23 cellular contexts compared by ENCODE assay signal in the genomic region with DNA sequence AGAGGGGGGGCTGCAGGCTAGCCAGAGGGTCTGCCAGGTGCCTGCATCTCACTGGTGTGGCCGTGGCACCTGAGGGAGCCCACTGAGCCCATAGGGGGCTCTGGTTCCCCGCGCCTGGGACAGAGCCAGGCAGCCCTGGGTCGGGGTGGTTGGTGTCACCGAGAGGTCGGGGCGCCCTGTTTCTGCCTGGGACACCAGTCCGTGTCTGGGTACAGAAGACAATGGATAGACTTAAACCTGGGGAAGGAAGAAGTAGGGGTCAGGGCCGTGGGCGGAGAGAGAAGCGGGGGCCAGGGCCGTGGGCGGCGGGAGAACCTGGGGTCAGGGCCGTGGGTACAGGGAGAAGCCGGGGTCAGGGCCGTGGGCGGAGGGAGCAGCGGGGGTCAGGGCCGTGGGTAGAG. TPM values are rescaled to one million over a fixed set of nuclear protein-coding genes. Genes with fewer than 3 reads are reported as not detected.
DNase-seq lines count a peak whose midpoint lies in the region; ATAC-seq and TF ChIP-seq lines count a peak whose summit lies in the region.
"Had no signal": no experiment of that assay in that cellular context is flagged by ENCODE, and none has a peak within 500 bp of the region (broad histone marks: within the 10 kb centered on the region; RNA-seq: fewer than 3 reads in every experiment).

No MANE protein-coding gene starts in this region.

- H3K27me3 Mint-ChIP-seq in activated T-helper 2 cell treated with anti-CD3 and anti-CD28 coated beads, Interferon-gamma antibody, Interleukin-2, Interleukin-4, amounts not matched to agents 10 μg/mL and 5 μg/mL and 100 μg/mL, durations not matched to agents 14 hours and 24 hours and 36 hours (ENCODE audit: low read depth), result no peaks in the 10 kb centered on the region
- H3K27me3 Mint-ChIP-seq in nephron (ENCODE audit: low read depth), result no peaks in the 10 kb centered on the region

- H4K8ac ChIP-seq in trophoblast cell (ENCODE audit: low read depth, low read length), result no peak overlapping the region

- no peak overlapping the region for H3K4ac ChIP-seq in trophoblast cell (ENCODE audit: low read depth, low read length)

- H3K23ac ChIP-seq in trophoblast cell (ENCODE audit: low read length), result no peak overlapping the region

- no peak overlapping the region for H2BK5ac ChIP-seq in trophoblast cell (ENCODE audit: low read depth, low read length, poor library complexity)

- CTCF ChIA-PET in RWPE1 (lab: Yijun Ruan, JAX), result no interaction called here

- POLR2A ChIA-PET in RWPE1 (lab: Yijun Ruan, JAX; ENCODE audit: low non-redundant PET), result no interaction called here

- peaks cover 2% of the 10 kb centered on the region for H3K36me3 ChIP-seq in GM06990 (ENCODE audit: control insufficient read depth, insufficient read depth, low read length)
- no peaks in the 10 kb centered on the region for H3K36me3 ChIP-seq in body of pancreas (replicated peaks in 1 of 2; ENCODE audit: insufficient read depth in 1 of 2, low read depth in 2 of 2)
- H3K36me3 ChIP-seq in H7 (replicated peaks; ENCODE audit: control insufficient read depth, insufficient read depth, low read length), result peaks cover 2% of the 10 kb centered on the region; the same call in 1 of the 2 replicates
- peaks cover 35 to 41% of the 10 kb centered on the region in 2 experiments for H3K36me3 ChIP-seq in trophoblast cell (ENCODE audit: control insufficient read depth in 1 of 2, insufficient read depth in 2 of 2, low read length in 2 of 2)

- DNase-seq in GM06990 (ENCODE audit: extremely low read depth, insufficient read length), result peak; percentile 10
- DNase-seq in RWPE1 (ENCODE audit: low spot score), result no peak
- no peak for DNase-seq in activated T-helper 2 cell treated with anti-CD3 and anti-CD28 coated beads, Interferon-gamma antibody, Interleukin-2, Interleukin-4, amounts not matched to agents 10 μg/mL and 5 μg/mL and 100 μg/mL, durations not matched to agents 14 hours and 24 hours and 36 hours (ENCODE audit: low spot score)
- no peak for DNase-seq in body of pancreas
- no peak for DNase-seq in iPS-NIHi7 (ENCODE audit: extremely low spot score)
- DNase-seq in H7, result no peak
- DNase-seq in trophoblast cell, result no peak
- DNase-seq: C1 segment of cervical spinal cord, Caco-2, DMS79, EL, GF-D8, Kasumi-1, NCI-H2029, NCI-H446, NCI-H524 treated with DMSO at 0.1 percent for 48 hours, NCI-H774, PC-3, Right ventricle myocardium superior had no signal

- no peak overlapping the region for H4K12ac ChIP-seq in trophoblast cell (ENCODE audit: low read depth, low read length)

- peak overlapping the region; percentile 21 for H3K4me3 Mint-ChIP-seq in activated T-helper 2 cell treated with anti-CD3 and anti-CD28 coated beads, Interferon-gamma antibody, Interleukin-2, Interleukin-4, amounts not matched to agents 10 μg/mL and 5 μg/mL and 100 μg/mL, durations not matched to agents 14 hours and 24 hours and 36 hours (ENCODE audit: low read depth)
- peak overlapping the region in 2 of 3 experiments; percentile 23 to 56 for H3K4me3 Mint-ChIP-seq in nephron

- H3K4me2 ChIP-seq in trophoblast cell (ENCODE audit: low read length), result no peak overlapping the region
- H3K4me2 ChIP-seq: A549 had no signal

- TF ChIP-seq POLR2A in body of pancreas (IDR thresholded peaks at IDR 0.05), result no peak

- H2AFZ ChIP-seq in trophoblast cell (ENCODE audit: insufficient read depth, low read length, poor library complexity), result no peak overlapping the region

- H3K9me3 Mint-ChIP-seq in activated T-helper 2 cell treated with anti-CD3 and anti-CD28 coated beads, Interferon-gamma antibody, Interleukin-2, Interleukin-4, amounts not matched to agents 10 μg/mL and 5 μg/mL and 100 μg/mL, durations not matched to agents 14 hours and 24 hours and 36 hours, result no peaks in the 10 kb centered on the region
- H3K9me3 Mint-ChIP-seq in nephron, result no peaks in the 10 kb centered on the region
- H3K9me3 Mint-ChIP-seq: CD8-positive, alpha-beta T cell had no signal

- no peak overlapping the region for H4K91ac ChIP-seq in trophoblast cell (ENCODE audit: low read depth, low read length)

- ATAC-seq in body of pancreas, result no peak
- ATAC-seq: A549; CD8-positive, alpha-beta T cell; PC-3 had no signal

- TF ChIP-seq CTCF in GM06990 (IDR thresholded peaks at IDR 0.05; ENCODE audit: insufficient read depth, low read length, poor library complexity, severe bottlenecking) (no peak), RWPE1 (conservative IDR thresholded peaks at IDR 0.05; ENCODE audit: low read depth) (no peak), nephron (IDR thresholded peaks at IDR 0.05; ENCODE audit: unreplicated experiment in 3 of 3) (no peak), body of pancreas (IDR thresholded peaks at IDR 0.05) (no peak)

- peaks cover 5% of the 10 kb centered on the region for H3K36me3 Mint-ChIP-seq in activated T-helper 2 cell treated with anti-CD3 and anti-CD28 coated beads, Interferon-gamma antibody, Interleukin-2, Interleukin-4, amounts not matched to agents 10 μg/mL and 5 μg/mL and 100 μg/mL, durations not matched to agents 14 hours and 24 hours and 36 hours (ENCODE audit: low read depth)
- H3K36me3 Mint-ChIP-seq in nephron (ENCODE audit: low read depth), result peaks cover 7% of the 10 kb centered on the region

- peaks cover 4% of the 10 kb centered on the region for H3K79me1 ChIP-seq in trophoblast cell (ENCODE audit: low read length)

- H3K4me1 ChIP-seq in body of pancreas, result peaks cover 34% of the 10 kb centered on the region
- peaks cover 14 to 15% of the 10 kb centered on the region in 2 experiments for H3K4me1 ChIP-seq in trophoblast cell (ENCODE audit: control insufficient read depth in 1 of 2, insufficient read depth in 2 of 2, low read length in 2 of 2)

- peak overlapping the region; percentile 79 for H3K27ac ChIP-seq in RWPE1
- no peak overlapping the region for H3K27ac ChIP-seq in body of pancreas
- H3K27ac ChIP-seq in trophoblast cell (ENCODE audit: low read depth, low read length), result no peak overlapping the region
- H3K27ac ChIP-seq: A549, SJSA1 had no signal

- H2AK5ac ChIP-seq in trophoblast cell (ENCODE audit: low read length), result no peak overlapping the region

- peaks cover 9% of the 10 kb centered on the region for H3K79me2 ChIP-seq in trophoblast cell (ENCODE audit: control insufficient read depth, insufficient read depth, low read length, poor library complexity)

- H3K4me3 ChIP-seq in GM06990 (replicated peaks; ENCODE audit: low read depth, low read length) (no peak overlapping the region), body of pancreas (no peak overlapping the region), H7 (ENCODE audit: insufficient read depth, low read depth, low read length) (no peak overlapping the region), trophoblast cell (ENCODE audit: low read depth, low read length) (no peak overlapping the region)
- H3K4me3 ChIP-seq: A549, SJSA1 had no signal

- no peak overlapping the region for H3K27ac Mint-ChIP-seq in activated T-helper 2 cell treated with anti-CD3 and anti-CD28 coated beads, Interferon-gamma antibody, Interleukin-2, Interleukin-4, amounts not matched to agents 10 μg/mL and 5 μg/mL and 100 μg/mL, durations not matched to agents 14 hours and 24 hours and 36 hours
- no peak overlapping the region for H3K27ac Mint-ChIP-seq in nephron
- H3K27ac Mint-ChIP-seq: CD8-positive, alpha-beta T cell had no signal

- no peak overlapping the region for H2BK12ac ChIP-seq in trophoblast cell (ENCODE audit: low read length)

- H2BK120ac ChIP-seq in trophoblast cell (ENCODE audit: insufficient read depth, low read length, poor library complexity), result no peak overlapping the region

- intact Hi-C loops in activated T-helper 2 cell treated with anti-CD3 and anti-CD28 coated beads, Interferon-gamma antibody, Interleukin-2, Interleukin-4, amounts not matched to agents 10 μg/mL and 5 μg/mL and 100 μg/mL, durations not matched to agents 14 hours and 24 hours and 36 hours (cut with micrococcal nuclease), result no loop called here
- intact Hi-C loops in body of pancreas (cut with DNase I), result no loop called here

- H3K4me1 Mint-ChIP-seq in activated T-helper 2 cell treated with anti-CD3 and anti-CD28 coated beads, Interferon-gamma antibody, Interleukin-2, Interleukin-4, amounts not matched to agents 10 μg/mL and 5 μg/mL and 100 μg/mL, durations not matched to agents 14 hours and 24 hours and 36 hours (ENCODE audit: low read depth), result peaks cover 7% of the 10 kb centered on the region
- H3K4me1 Mint-ChIP-seq in nephron, result peaks cover 9% of the 10 kb centered on the region

- no peak overlapping the region for H3K18ac ChIP-seq in trophoblast cell (ENCODE audit: low read length)

- H3K9me3 ChIP-seq in body of pancreas (no peaks in the 10 kb centered on the region), trophoblast cell (ENCODE audit: insufficient read depth, low read depth, low read length) (peaks cover 7% of the 10 kb centered on the region)
- H3K9me3 ChIP-seq: A549, Caco-2, SJSA1 had no signal

- 86 to 87% methylated on average over 19 to 20 of the region's 20 CpGs for WGBS in body of pancreas, 2 donors
- no CpG with 5 or more reads among the region's 20 CpGs for WGBS in trophoblast cell (ENCODE audit: extremely low coverage, insufficient coverage, insufficient read length)

- no peaks in the 10 kb centered on the region for H3K27me3 ChIP-seq in GM06990 (replicated peaks; ENCODE audit: control insufficient read depth, insufficient read depth, low read length)
- no peaks in the 10 kb centered on the region for H3K27me3 ChIP-seq in body of pancreas
- no peaks in the 10 kb centered on the region for H3K27me3 ChIP-seq in H7 (ENCODE audit: control insufficient read depth, insufficient read depth, low read length)
- no peaks in the 10 kb centered on the region for H3K27me3 ChIP-seq in trophoblast cell (ENCODE audit: insufficient read depth, low read length)
- H3K27me3 ChIP-seq: SJSA1 had no signal

- H3K9ac ChIP-seq in trophoblast cell (ENCODE audit: low read length), result no peak overlapping the region

- no peak overlapping the region for H3K14ac ChIP-seq in trophoblast cell (ENCODE audit: low read length)

RNA-seq across cellular contexts. Expression of a gene that starts 3.0 kb away (rescaled TPM):
- total RNA-seq in activated T-helper 2 cell treated with anti-CD3 and anti-CD28 coated beads, Interferon-gamma antibody, Interleukin-2, Interleukin-4, amounts not matched to agents 10 μg/mL and 5 μg/mL and 100 μg/mL, durations not matched to agents 14 hours and 24 hours and 36 hours, result 21.8 and 21.9 TPM in 2 replicates
- total RNA-seq in body of pancreas, result 10 to 100 TPM; 37.9 to 43.1 TPM
- total RNA-seq in H7 (2014; rRNA removed; shearing (Covaris generic)), result 43.0 and 50.8 TPM in 2 replicates
- 26.3 and 27.2 TPM in 2 replicates for polyA plus RNA-seq in trophoblast cell (2013)

RNA-seq across cellular contexts. Expression of a gene that starts 3.1 kb away (rescaled TPM):
- 103 TPM in 2 replicates for total RNA-seq in activated T-helper 2 cell treated with anti-CD3 and anti-CD28 coated beads, Interferon-gamma antibody, Interleukin-2, Interleukin-4, amounts not matched to agents 10 μg/mL and 5 μg/mL and 100 μg/mL, durations not matched to agents 14 hours and 24 hours and 36 hours
- total RNA-seq in body of pancreas, result 10 to 100 TPM; 63.0 to 86.4 TPM
- 205 and 248 TPM in 2 replicates for total RNA-seq in H7 (2014; rRNA removed; shearing (Covaris generic))
- 75.8 and 78.1 TPM in 2 replicates for polyA plus RNA-seq in trophoblast cell (2013)

RNA-seq across cellular contexts. Expression of a gene that starts 11.1 kb away (rescaled TPM):
- total RNA-seq in activated T-helper 2 cell treated with anti-CD3 and anti-CD28 coated beads, Interferon-gamma antibody, Interleukin-2, Interleukin-4, amounts not matched to agents 10 μg/mL and 5 μg/mL and 100 μg/mL, durations not matched to agents 14 hours and 24 hours and 36 hours, result 138 and 145 TPM in 2 replicates
- total RNA-seq in body of pancreas, result 100 to 1,000 TPM in 1 of 2 donors, 10 to 100 TPM in 1; 82.2 to 205 TPM
- total RNA-seq in H7 (2014; rRNA removed; shearing (Covaris generic)), result 72.7 and 110 TPM in 2 replicates
- 47.4 and 49.9 TPM in 2 replicates for polyA plus RNA-seq in trophoblast cell (2013)

RNA-seq across cellular contexts. Expression of a gene that starts 17.0 kb away (rescaled TPM):
- 154 and 179 TPM in 2 replicates for total RNA-seq in activated T-helper 2 cell treated with anti-CD3 and anti-CD28 coated beads, Interferon-gamma antibody, Interleukin-2, Interleukin-4, amounts not matched to agents 10 μg/mL and 5 μg/mL and 100 μg/mL, durations not matched to agents 14 hours and 24 hours and 36 hours
- total RNA-seq in body of pancreas, result 100 to 1,000 TPM in 1 of 2 donors, 10 to 100 TPM in 1; 76.0 to 128 TPM
- 114 and 129 TPM in 2 replicates for total RNA-seq in H7 (2014; rRNA removed; shearing (Covaris generic))
- polyA plus RNA-seq in trophoblast cell (2013), result 23.6 and 26.7 TPM in 2 replicates

RNA-seq across cellular contexts. Expression of a gene that starts 17.1 kb away (rescaled TPM):
- 15.4 and 18.4 TPM in 2 replicates for total RNA-seq in activated T-helper 2 cell treated with anti-CD3 and anti-CD28 coated beads, Interferon-gamma antibody, Interleukin-2, Interleukin-4, amounts not matched to agents 10 μg/mL and 5 μg/mL and 100 μg/mL, durations not matched to agents 14 hours and 24 hours and 36 hours
- 1 to 10 TPM in 1 of 2 donors, not detected in 1; 3.1 TPM for total RNA-seq in body of pancreas
- 155 and 175 TPM in 2 replicates for total RNA-seq in H7 (2014; rRNA removed; shearing (Covaris generic))
- polyA plus RNA-seq in trophoblast cell (2013), result 24.0 and 25.6 TPM in 2 replicates
